ENCODE assay signal across 2 cellular contexts in genomic region chr20:45508068-45508886, GRCh38.
TF ChIP-seq lines count a peak whose summit lies in the region.

No MANE protein-coding gene starts in this region.

TF ChIP-seq in HCT116, 20 proteins besides CTCF, POLR2A, EP300 and RAD21:
- TF ChIP-seq FOSL1 (IDR thresholded peaks at IDR 0.05; ENCODE audit: low read depth) = 0 out of 2 replicates have a peak, but pooled peaks have one; percentile 18
- TF ChIP-seq ELF1 (IDR thresholded peaks at IDR 0.05; ENCODE audit: borderline replicate concordance, low read depth) = no peak

TF ChIP-seq in K562, 482 proteins besides CTCF, POLR2A, EP300 and RAD21:
- TF ChIP-seq ATF1 (CRISPR knock-in tag; IDR thresholded peaks at IDR 0.05) (no peak), ATF1 (tag; IDR thresholded peaks at IDR 0.05) (no peak), HBP1 (CRISPR knock-in tag; IDR thresholded peaks at IDR 0.05) (peak; percentile 78; the same call in 1 of the 2 replicates), JUND (IDR thresholded peaks at IDR 0.05; ENCODE audit: borderline replicate concordance, low read depth, low read length) (peak; percentile 61; the same call in 1 of the 2 replicates), JUND (tag; IDR thresholded peaks at IDR 0.05; ENCODE audit: borderline replicate concordance, low read depth, low read length) (peak; percentile 40; the same call in 1 of the 3 replicates), ZNF318 (IDR thresholded peaks at IDR 0.05; ENCODE audit: borderline replicate concordance in 1 of 2, low read depth in 1 of 2) (no peak), ELF4 (CRISPR knock-in tag; IDR thresholded peaks at IDR 0.05) (0 out of 2 replicates have a peak, but pooled peaks have one; percentile 63), ZNF583 (CRISPR knock-in tag; IDR thresholded peaks at IDR 0.05) (0 out of 2 replicates have a peak, but pooled peaks have one; percentile 36), NFXL1 (CRISPR knock-in tag; IDR thresholded peaks at IDR 0.05) (no peak), SRSF7 (optimal IDR thresholded peaks at IDR 0.05; ENCODE audit: low read depth, low read length) (no peak), ATF3 (IDR thresholded peaks at IDR 0.05) (peak; percentile 32; the same call in 1 of the 2 replicates), ATF3 (CRISPR knock-in tag; conservative IDR thresholded peaks at IDR 0.05) (no peak), C11orf30 (IDR thresholded peaks at IDR 0.05; ENCODE audit: low read depth) (0 out of 2 replicates have a peak, but pooled peaks have one; percentile 5), NR2C2 (CRISPR knock-in tag; IDR thresholded peaks at IDR 0.05) (no peak), NR2C2 (tag; IDR thresholded peaks at IDR 0.05) (peak; percentile 55; the same call in 1 of the 2 replicates), ILF3 (IDR thresholded peaks at IDR 0.05; ENCODE audit: borderline replicate concordance) (no peak), ZNF512 (tag; IDR thresholded peaks at IDR 0.05) (0 out of 2 replicates have a peak, but pooled peaks have one; percentile 23), FOXP1 (CRISPR knock-in tag; IDR thresholded peaks at IDR 0.05) (no peak), NR2C1 (IDR thresholded peaks at IDR 0.05) (no peak), NR2C1 (tag; IDR thresholded peaks at IDR 0.05) (peak; percentile 56), ARID1B (IDR thresholded peaks at IDR 0.05) (0 out of 2 replicates have a peak, but pooled peaks have one; percentile 14), ZNF197 (CRISPR knock-in tag; IDR thresholded peaks at IDR 0.05; ENCODE audit: low read depth) (peak; percentile 52; the same call in 1 of the 2 replicates)
